ENCODE assay signal across 10 cellular contexts in the genomic region with DNA sequence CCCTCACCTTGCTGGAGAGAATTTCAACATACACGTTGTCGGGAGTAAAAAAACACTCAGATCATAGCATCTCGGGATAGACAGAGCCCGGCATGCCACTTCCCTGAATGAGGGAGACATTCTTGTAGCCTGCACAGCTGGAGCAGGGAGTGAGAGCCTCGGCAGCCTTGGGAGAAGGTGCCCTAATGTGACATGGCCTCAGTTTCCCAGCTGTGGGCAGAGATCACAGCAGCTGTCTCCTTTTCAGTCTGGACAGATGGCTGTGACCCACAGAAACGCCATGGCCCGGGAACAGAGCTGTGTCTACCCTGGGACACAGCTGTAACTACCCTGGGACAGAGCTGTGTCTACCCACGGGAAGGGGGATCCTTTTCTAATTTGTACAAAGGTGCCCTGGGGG. TPM values are rescaled to one million over a fixed set of nuclear protein-coding genes. Genes with fewer than 3 reads are reported as not detected.
A peak's percentile ranks its signal among the peaks of the same experiment; 100 is the strongest.
DNase-seq lines count a peak whose midpoint lies in the region; ATAC-seq and TF ChIP-seq lines count a peak whose summit lies in the region.
"Had no signal": no experiment of that assay in that cellular context is flagged by ENCODE, and none has a peak within 500 bp of the region (broad histone marks: within the 10 kb centered on the region; RNA-seq: fewer than 3 reads in every experiment).

No MANE protein-coding gene starts in this region.

- H3K4me1 ChIP-seq in NT2/D1 (ENCODE audit: insufficient read depth, insufficient read length) (peaks cover 24% of the 10 kb centered on the region), tibial artery (peaks cover 4 to 75% (median 67%) of the 10 kb centered on the region in 4 donors)

- H3K9me3 ChIP-seq in NT2/D1 (ENCODE audit: insufficient read depth, low read length) (no peaks in the 10 kb centered on the region), tibial artery (no peaks in the 10 kb centered on the region)

- in situ Hi-C loops in G401 (cut with HindIII; ENCODE audit: low sequenced_read_pairs): no loop called here

- intact Hi-C loops in tibial artery (cut with DNase I; ENCODE audit: low total_unique reads): no loop called here

- ATAC-seq in GM21576 (IDR thresholded peaks at IDR 0.05; ENCODE audit: unreplicated experiment): peak; percentile 1
- ATAC-seq in left lobe of liver: no peak

- no peaks in the 10 kb centered on the region for H3K36me3 ChIP-seq in NT2/D1 (ENCODE audit: insufficient read depth, insufficient read length, low read length)
- no peaks in the 10 kb centered on the region for H3K36me3 ChIP-seq in tibial artery

- no peak overlapping the region for H3K4me3 ChIP-seq in NT2/D1 (ENCODE audit: insufficient read length, low read depth)
- H3K4me3 ChIP-seq in tibial artery: no peak overlapping the region

- H3K27me3 ChIP-seq in NT2/D1 (ENCODE audit: insufficient read depth, insufficient read length) (peaks cover 2% of the 10 kb centered on the region), tibial artery (no peaks in the 10 kb centered on the region)

- peak overlapping the region; percentile 56 for H3K9ac ChIP-seq in NT2/D1 (ENCODE audit: insufficient read length, low read depth)

- DNase-seq in NT2/D1 (ENCODE audit: low read depth, low spot score): no peak
- peak; percentile 38 for DNase-seq in left lobe of liver (ENCODE audit: low spot score)
- DNase-seq in tibial artery: peak in 1 of 2 donors; percentile 64
- DNase-seq in stimulated activated CD4-positive, alpha-beta T cell treated with anti-CD3 and anti-CD28 coated beads, Interleukin-2, amount 100 ng/mL, for 48 hours: no peak
- no peak for DNase-seq in AG08396 (ENCODE audit: low spot score)
- no peak for DNase-seq in G401 (ENCODE audit: low spot score)
- DNase-seq: foreskin fibroblast; NCI-H1436 treated with DMSO at 0.1 percent for 48 hours; stimulated activated naive CD8-positive, alpha-beta T cell treated with anti-CD3 and anti-CD28 coated beads, Interleukin-15, amount 100 ng/mL, for 72 hours had no signal

- peak overlapping the region; percentile 91 for H3K27ac ChIP-seq in tibial artery

- TF ChIP-seq CTCF in tibial artery (IDR thresholded peaks at IDR 0.05): no peak

RNA-seq across cellular contexts. Expression of a gene that starts 55.9 kb away (rescaled TPM):
- 20.1 TPM for total RNA-seq in left lobe of liver
- 47.6 and 53.7 TPM in 2 replicates for total RNA-seq in G401 (2014; rRNA removed; shearing (Covaris generic))
